ENCODE assay signal across 9 cellular contexts in genomic region chr20:33668087-33668790, GRCh38. TPM values are rescaled to one million over a fixed set of nuclear protein-coding genes. Genes with fewer than 3 reads are reported as not detected.
DNase-seq lines count a peak whose midpoint lies in the region; ATAC-seq and TF ChIP-seq lines count a peak whose summit lies in the region.
"Had no signal": no experiment of that assay in that cellular context is flagged by ENCODE, and none has a peak within 500 bp of the region (broad histone marks: within the 10 kb centered on the region; RNA-seq: fewer than 3 reads in every experiment).

No MANE protein-coding gene starts in this region.

- peaks cover 13 to 14% of the 10 kb centered on the region in 2 donors for H3K4me1 ChIP-seq in naive thymus-derived CD4-positive, alpha-beta T cell (ENCODE audit: control insufficient read depth in 2 of 2, insufficient read depth in 2 of 2, low read length in 2 of 2)
- peaks cover 3 to 54% (median 49%) of the 10 kb centered on the region in 5 donors for H3K4me1 ChIP-seq in subcutaneous abdominal adipose tissue (ENCODE audit: control insufficient read depth in 5 of 5, insufficient read depth in 5 of 5, low read length in 5 of 5)

- peak overlapping the region in 2 of 5 donors; percentile 17 to 31 for H3K9ac ChIP-seq in subcutaneous abdominal adipose tissue (ENCODE audit: low read length in 5 of 5)

- peaks cover 0 to 15% (median 0%) of the 10 kb centered on the region in 5 donors for H3K36me3 Mint-ChIP-seq in naive thymus-derived CD4-positive, alpha-beta T cell

- peak overlapping the region; percentile 74 for H3K4me3 ChIP-seq in GM06990 (replicated peaks; ENCODE audit: low read depth, low read length)
- H3K4me3 ChIP-seq in naive thymus-derived CD4-positive, alpha-beta T cell (ENCODE audit: low read length), result peak overlapping the region; percentile 79
- H3K4me3 ChIP-seq in subcutaneous abdominal adipose tissue (ENCODE audit: low read depth in 1 of 5, low read length in 5 of 5), result peak overlapping the region in 4 of 5 donors; percentile 67 to 73 (median 67)

- H3K36me3 ChIP-seq in GM06990 (ENCODE audit: control insufficient read depth, insufficient read depth, low read length) (peaks cover 2% of the 10 kb centered on the region), subcutaneous abdominal adipose tissue (ENCODE audit: control insufficient read depth in 5 of 5, insufficient read depth in 5 of 5, low read length in 5 of 5) (peaks cover 0 to 29% (median 14%) of the 10 kb centered on the region in 5 donors)
- no peaks in the 10 kb centered on the region for H3K36me3 ChIP-seq in naive thymus-derived CD4-positive, alpha-beta T cell (ENCODE audit: control insufficient read depth in 2 of 3, insufficient read depth in 3 of 3, low read length in 3 of 3)

- intact Hi-C loops in naive thymus-derived CD4-positive, alpha-beta T cell (cut with micrococcal nuclease), result loop anchor here (1.0 to 10.0 kb wide), 6 partner anchors 15 to 444 kb away; partner anchors contain the start of genes CHMP4B (in 1 of the 2), EIF2S2 (in 1 of the 2) and RALY (in 1 of the 2)

- no peak overlapping the region for H3K27ac ChIP-seq in naive thymus-derived CD4-positive, alpha-beta T cell (ENCODE audit: low read depth, low read length)
- no peak overlapping the region for H3K27ac ChIP-seq in subcutaneous abdominal adipose tissue (ENCODE audit: low read depth, low read length)

- TF ChIP-seq CTCF in GM06990 (IDR thresholded peaks at IDR 0.05; ENCODE audit: insufficient read depth, low read length, poor library complexity, severe bottlenecking), result no peak

- DNase-seq in GM06990 (ENCODE audit: extremely low read depth, insufficient read length) (no peak), T-helper 22 cell (ENCODE audit: low read depth) (peak; percentile 58), MV-4-11 (lab: John Stamatoyannopoulos, UW) (no peak), NCI-H1417 treated with DMSO at 0.1 percent for 48 hours (lab: John Stamatoyannopoulos, UW) (no peak)
- peak; percentile 68 for DNase-seq in effector CD4-positive, alpha-beta T cell
- peak in 1 of 9 donors; percentile 54 for DNase-seq in naive thymus-derived CD4-positive, alpha-beta T cell

- POLR2A ChIA-PET in naive thymus-derived CD4-positive, alpha-beta T cell (lab: Charles Lee), result interaction anchor here (0.6 to 7.6 kb wide), 12 partner anchors 12 to 444 kb away, joined by 3 to 75 read pairs (median 5); partner anchors contain the start of genes CBFA2T2, CDK5RAP1, EIF2S2 and PXMP4

- H3K9me3 Mint-ChIP-seq in naive thymus-derived CD4-positive, alpha-beta T cell, result no peaks in the 10 kb centered on the region

- H3K27me3 Mint-ChIP-seq in naive thymus-derived CD4-positive, alpha-beta T cell, result no peaks in the 10 kb centered on the region

- H3K27me3 ChIP-seq in GM06990 (replicated peaks; ENCODE audit: control insufficient read depth, insufficient read depth, low read length) (no peaks in the 10 kb centered on the region), subcutaneous abdominal adipose tissue (ENCODE audit: control insufficient read depth in 5 of 5, insufficient read depth in 4 of 5, low read length in 5 of 5) (no peaks in the 10 kb centered on the region)
- no peaks in the 10 kb centered on the region for H3K27me3 ChIP-seq in naive thymus-derived CD4-positive, alpha-beta T cell (ENCODE audit: control insufficient read depth in 2 of 2, insufficient read depth in 2 of 2, low read length in 2 of 2)

- peaks cover 22 to 55% (median 43%) of the 10 kb centered on the region in 7 donors for H3K4me1 Mint-ChIP-seq in naive thymus-derived CD4-positive, alpha-beta T cell

- H3K27ac Mint-ChIP-seq in naive thymus-derived CD4-positive, alpha-beta T cell, result peak overlapping the region in 7 of 9 donors; percentile 28 to 78 (median 51)

- H3K9me3 ChIP-seq in naive thymus-derived CD4-positive, alpha-beta T cell (ENCODE audit: control insufficient read depth in 2 of 3, low read length in 3 of 3), result no peaks in the 10 kb centered on the region
- H3K9me3 ChIP-seq in subcutaneous abdominal adipose tissue (ENCODE audit: control insufficient read depth in 5 of 5, low read length in 5 of 5), result no peaks in the 10 kb centered on the region

- peak overlapping the region; percentile 58 to 99 (median 80) for H3K4me3 Mint-ChIP-seq in naive thymus-derived CD4-positive, alpha-beta T cell

- peak; percentile 51 for ATAC-seq in HG02759 (IDR thresholded peaks at IDR 0.05; ENCODE audit: unreplicated experiment)
- ATAC-seq in naive thymus-derived CD4-positive, alpha-beta T cell, result peak; percentile 73

- CTCF ChIA-PET in naive thymus-derived CD4-positive, alpha-beta T cell (lab: Charles Lee), result interaction anchor here (0.6 to 4.4 kb wide), 17 partner anchors 8 to 678 kb away, joined by 3 to 33 read pairs (median 5); partner anchors contain the start of gene PXMP4

RNA-seq across cellular contexts. Expression of gene ACTL10, which starts 1.5 kb away (rescaled TPM):
- 1 to 10 TPM in 4 of 5 experiments, under 1 TPM in 1; 0.66 to 4.9 (median 3.2) TPM for total RNA-seq in naive thymus-derived CD4-positive, alpha-beta T cell
- polyA plus RNA-seq in naive thymus-derived CD4-positive, alpha-beta T cell, result 1 to 10 TPM; 2.0 to 4.4 TPM
- total RNA-seq: RPMI7951 had no signal

RNA-seq across cellular contexts. Expression of gene NECAB3, which starts 6.0 kb away (rescaled TPM):
- 10 to 100 TPM; 10.8 to 46.8 (median 16.3) TPM for total RNA-seq in naive thymus-derived CD4-positive, alpha-beta T cell
- polyA plus RNA-seq in naive thymus-derived CD4-positive, alpha-beta T cell, result 1 to 10 TPM; 2.3 to 2.7 TPM

RNA-seq across cellular contexts. Expression of gene C20orf144, which starts 6.1 kb away (rescaled TPM):
- total RNA-seq in naive thymus-derived CD4-positive, alpha-beta T cell, result under 1 TPM in 4 of 5 experiments, not detected in 1; 0.17 to 0.79 (median 0.30) TPM
- polyA plus RNA-seq in naive thymus-derived CD4-positive, alpha-beta T cell, result under 1 TPM in 1 of 2 donors, not detected in 1; 0.20 TPM

RNA-seq across cellular contexts. Expression of gene E2F1, which starts 17.9 kb away (rescaled TPM):
- total RNA-seq in naive thymus-derived CD4-positive, alpha-beta T cell, result 10 to 100 TPM in 1 of 5 experiments, 1 to 10 TPM in 3, under 1 TPM in 1; 0.98 to 61.6 (median 1.6) TPM
- under 1 TPM in 1 of 2 donors, not detected in 1; 0.46 TPM for polyA plus RNA-seq in naive thymus-derived CD4-positive, alpha-beta T cell

RNA-seq across cellular contexts. Expression of gene PXMP4, which starts 51.9 kb away (rescaled TPM):
- total RNA-seq in naive thymus-derived CD4-positive, alpha-beta T cell, result 10 to 100 TPM in 3 of 5 experiments, 1 to 10 TPM in 2; 4.5 to 14.3 (median 10.1) TPM
- polyA plus RNA-seq in naive thymus-derived CD4-positive, alpha-beta T cell, result 10 to 100 TPM in 1 of 2 donors, 1 to 10 TPM in 1; 9.1 to 18.7 TPM

Comparison
In these comparisons a context has a peak if more than half of its experiments do, and no peak if none do; other contexts are left out.
1. DNase-seq: peak in T-helper 22 cell (single experiment) and effector CD4-positive, alpha-beta T cell (single experiment); none in GM06990 (single experiment), MV-4-11 (single experiment) and NCI-H1417 treated with DMSO at 0.1 percent for 48 hours (single experiment).
2. Peak in every context shown above with its lines, with median percentiles within 50 percentile points of each other: H3K4me3 ChIP-seq.